In genomic region chrX:2628751-2629315, GRCh38 we compare ENCODE assay signal across 10 cellular contexts.
A peak's percentile ranks its signal among the peaks of the same experiment; 100 is the strongest.
DNase-seq lines count a peak whose midpoint lies in the region; ATAC-seq and TF ChIP-seq lines count a peak whose summit lies in the region.
"Had no signal": no experiment of that assay in that cellular context is flagged by ENCODE, and none has a peak within 500 bp of the region (broad histone marks: within the 10 kb centered on the region; RNA-seq: fewer than 3 reads in every experiment).

No MANE protein-coding gene starts in this region.

- peaks cover 38% of the 10 kb centered on the region for H3K9me3 Mint-ChIP-seq in CD8-positive, alpha-beta T cell
- H3K9me3 Mint-ChIP-seq in activated naive CD8-positive, alpha-beta T cell treated with anti-CD3 and anti-CD28 coated beads for 36 hours = peaks cover 40% of the 10 kb centered on the region
- H3K9me3 Mint-ChIP-seq in naive thymus-derived CD8-positive, alpha-beta T cell = peaks cover 16 to 61% (median 46%) of the 10 kb centered on the region in 9 donors
- H3K9me3 Mint-ChIP-seq in HFFc6 = 0 out of 2 replicates have a peak, but pooled peaks cover 3% of the 10 kb centered on the region

- POLR2A ChIA-PET in CD8-positive, alpha-beta T cell (lab: Charles Lee) = no interaction called here
- POLR2A ChIA-PET in naive thymus-derived CD8-positive, alpha-beta T cell (lab: Charles Lee) = no interaction called here

- intact Hi-C loops in CD8-positive, alpha-beta T cell (cut with DNase I, micrococcal nuclease) = loop anchor here in 1 of 2 experiments (2.0 to 5.0 kb wide), 2 partner anchors 18 to 967 kb away; no protein-coding TSS in a partner anchor
- intact Hi-C loops in mammary epithelial cell (cut with micrococcal nuclease) = no loop called here

- H3K36me3 ChIP-seq in CD8-positive, alpha-beta T cell (ENCODE audit: insufficient read depth, low read length) = no peaks in the 10 kb centered on the region
- H3K36me3 ChIP-seq in Karpas-422 (ENCODE audit: insufficient read depth, low read length) (peaks cover 60% of the 10 kb centered on the region), smooth muscle cell (ENCODE audit: low read depth) (peaks cover 19% of the 10 kb centered on the region), mammary epithelial cell (ENCODE audit: insufficient read depth, low read length) (peaks cover 2% of the 10 kb centered on the region)

- H3K27me3 Mint-ChIP-seq in CD8-positive, alpha-beta T cell (ENCODE audit: low read depth) = no peaks in the 10 kb centered on the region
- H3K27me3 Mint-ChIP-seq in activated naive CD8-positive, alpha-beta T cell treated with anti-CD3 and anti-CD28 coated beads for 36 hours = no peaks in the 10 kb centered on the region
- H3K27me3 Mint-ChIP-seq in naive thymus-derived CD8-positive, alpha-beta T cell = no peaks in the 10 kb centered on the region
- no peaks in the 10 kb centered on the region; the same call in 1 of the 2 replicates for H3K27me3 Mint-ChIP-seq in HFFc6 (ENCODE audit: insufficient read depth)

- no TSS peak for BruUV-seq in mammary epithelial cell (replicated peaks; lab: Mats Ljungman, UMichigan)

- peaks cover 16% of the 10 kb centered on the region for H3K4me1 ChIP-seq in CD8-positive, alpha-beta T cell (ENCODE audit: insufficient read depth, low read length)
- H3K4me1 ChIP-seq in Karpas-422 (ENCODE audit: low read length) (peaks cover 20% of the 10 kb centered on the region), smooth muscle cell (ENCODE audit: low read depth) (no peaks in the 10 kb centered on the region), mammary epithelial cell (ENCODE audit: insufficient read depth, low read length) (no peaks in the 10 kb centered on the region)
- H3K4me1 ChIP-seq: gastrocnemius medialis had no signal

- CTCF ChIA-PET in CD8-positive, alpha-beta T cell (lab: Charles Lee) = no interaction called here
- CTCF ChIA-PET in mammary epithelial cell (lab: Charles Lee; ENCODE audit: low non-redundant PET) = no interaction called here

- H4K20me1 ChIP-seq in Karpas-422 (ENCODE audit: insufficient read depth, low read depth, low read length) = no peaks in the 10 kb centered on the region
- H4K20me1 ChIP-seq in smooth muscle cell (ENCODE audit: low read depth) = no peaks in the 10 kb centered on the region
- no peaks in the 10 kb centered on the region for H4K20me1 ChIP-seq in mammary epithelial cell (ENCODE audit: insufficient read depth, low read length)

- peaks cover 80% of the 10 kb centered on the region for H3K36me3 Mint-ChIP-seq in CD8-positive, alpha-beta T cell
- peaks cover 77% of the 10 kb centered on the region for H3K36me3 Mint-ChIP-seq in activated naive CD8-positive, alpha-beta T cell treated with anti-CD3 and anti-CD28 coated beads for 36 hours
- peaks cover 56 to 71% (median 64%) of the 10 kb centered on the region in 3 donors for H3K36me3 Mint-ChIP-seq in naive thymus-derived CD8-positive, alpha-beta T cell
- peaks cover 73% of the 10 kb centered on the region for H3K36me3 Mint-ChIP-seq in HFFc6 (ENCODE audit: low read depth)

- dilution Hi-C loops in mammary epithelial cell (cut with HindIII; ENCODE audit: low sequenced_read_pairs) = no loop called here

- H3K27ac Mint-ChIP-seq in CD8-positive, alpha-beta T cell = peak overlapping the region; percentile 97
- peak overlapping the region; percentile 89 for H3K27ac Mint-ChIP-seq in activated naive CD8-positive, alpha-beta T cell treated with anti-CD3 and anti-CD28 coated beads for 36 hours
- peak overlapping the region; percentile 89 to 98 (median 97) for H3K27ac Mint-ChIP-seq in naive thymus-derived CD8-positive, alpha-beta T cell
- H3K27ac Mint-ChIP-seq in HFFc6 = no peak overlapping the region

- TF ChIP-seq CTCF in CD8-positive, alpha-beta T cell (IDR thresholded peaks at IDR 0.05) = no peak
- TF ChIP-seq CTCF in smooth muscle cell (IDR thresholded peaks at IDR 0.05; ENCODE audit: borderline replicate concordance, insufficient read depth, poor library complexity, severe bottlenecking) (no peak), mammary epithelial cell (conservative IDR thresholded peaks at IDR 0.05 in 1 of 2, IDR thresholded peaks at IDR 0.05 in 1 of 2; ENCODE audit: extremely low read depth in 1 of 2, insufficient read depth in 1 of 2, low read depth in 1 of 2, low read length in 2 of 2) (no peak), HFFc6 (IDR thresholded peaks at IDR 0.05) (no peak)

- peaks cover 12% of the 10 kb centered on the region for H3K79me2 ChIP-seq in Karpas-422 (ENCODE audit: low read length)
- H3K79me2 ChIP-seq in smooth muscle cell (ENCODE audit: low read depth) = no peaks in the 10 kb centered on the region
- H3K79me2 ChIP-seq in mammary epithelial cell (ENCODE audit: insufficient read depth, low read length) = no peaks in the 10 kb centered on the region

- peak overlapping the region; percentile 68 for H3K4me3 Mint-ChIP-seq in CD8-positive, alpha-beta T cell
- peak overlapping the region; percentile 51 for H3K4me3 Mint-ChIP-seq in activated naive CD8-positive, alpha-beta T cell treated with anti-CD3 and anti-CD28 coated beads for 36 hours
- H3K4me3 Mint-ChIP-seq in naive thymus-derived CD8-positive, alpha-beta T cell = peak overlapping the region in 9 of 10 donors; percentile 41 to 77 (median 66)
- H3K4me3 Mint-ChIP-seq in HFFc6 = no peak overlapping the region

- H3K9me2 ChIP-seq in Karpas-422 (replicated peaks; ENCODE audit: insufficient read depth, low read length) = 0 out of 2 replicates have a peak, but pooled peaks cover 4% of the 10 kb centered on the region

- peak in 2 of 7 experiments; percentile 42 to 54 for DNase-seq in CD8-positive, alpha-beta T cell
- DNase-seq in Karpas-422 = peak; percentile 70
- DNase-seq in activated naive CD8-positive, alpha-beta T cell treated with anti-CD3 and anti-CD28 coated beads for 36 hours = no peak
- peak in 6 of 10 donors; percentile 24 to 69 (median 44) for DNase-seq in naive thymus-derived CD8-positive, alpha-beta T cell
- no peak for DNase-seq in smooth muscle cell (lab: John Stamatoyannopoulos, UW; ENCODE audit: unreplicated experiment)
- DNase-seq in mammary epithelial cell = no peak
- DNase-seq in HFFc6 = no peak
- no peak for DNase-seq in NCI-H524 (lab: John Stamatoyannopoulos, UW)
- DNase-seq: gastrocnemius medialis, NCI-H226 had no signal

- ATAC-seq in CD8-positive, alpha-beta T cell = peak; percentile 47
- peak; percentile 49 to 67 for ATAC-seq in naive thymus-derived CD8-positive, alpha-beta T cell
- ATAC-seq: gastrocnemius medialis had no signal

- peaks cover 13% of the 10 kb centered on the region for H3K9me3 ChIP-seq in CD8-positive, alpha-beta T cell (ENCODE audit: low read length)
- H3K9me3 ChIP-seq in Karpas-422 (ENCODE audit: low read length) (peaks cover 22% of the 10 kb centered on the region), smooth muscle cell (replicated peaks; ENCODE audit: low read depth) (no peaks in the 10 kb centered on the region), mammary epithelial cell (replicated peaks; ENCODE audit: insufficient read depth, low read length) (peaks cover 29% of the 10 kb centered on the region)

- H3K4me2 ChIP-seq in Karpas-422 (ENCODE audit: low read depth, low read length, poor library complexity, severe bottlenecking) (peak overlapping the region; percentile 31), smooth muscle cell (no peak overlapping the region), mammary epithelial cell (ENCODE audit: insufficient read depth, low read depth, low read length) (no peak overlapping the region)

- H3K27ac ChIP-seq in CD8-positive, alpha-beta T cell (ENCODE audit: low read depth, low read length) = peak overlapping the region; percentile 27
- H3K27ac ChIP-seq in Karpas-422 (ENCODE audit: low read length) = peak overlapping the region; percentile 65
- no peak overlapping the region for H3K27ac ChIP-seq in smooth muscle cell (ENCODE audit: low read depth)
- H3K27ac ChIP-seq in mammary epithelial cell (ENCODE audit: insufficient read depth, low read depth, low read length) = no peak overlapping the region

- H3K9ac ChIP-seq in Karpas-422 (ENCODE audit: low read length) = no peak overlapping the region
- no peak overlapping the region for H3K9ac ChIP-seq in smooth muscle cell (ENCODE audit: low read depth)
- H3K9ac ChIP-seq in mammary epithelial cell (ENCODE audit: insufficient read depth, low read length) = no peak overlapping the region

- peak overlapping the region; percentile 2 for H3K4me3 ChIP-seq in CD8-positive, alpha-beta T cell (ENCODE audit: low read depth, low read length)
- peak overlapping the region; percentile 44 for H3K4me3 ChIP-seq in Karpas-422 (ENCODE audit: low read length)
- no peak overlapping the region for H3K4me3 ChIP-seq in smooth muscle cell
- H3K4me3 ChIP-seq in mammary epithelial cell (replicated peaks in 1 of 3; ENCODE audit: insufficient read depth in 1 of 3, low read depth in 2 of 3, low read length in 3 of 3) = no peak overlapping the region

- H3K27me3 ChIP-seq in CD8-positive, alpha-beta T cell (ENCODE audit: insufficient read depth, low read length) = no peaks in the 10 kb centered on the region
- H3K27me3 ChIP-seq in Karpas-422 (ENCODE audit: low read length) = no peaks in the 10 kb centered on the region
- H3K27me3 ChIP-seq in smooth muscle cell (ENCODE audit: low read depth) = no peaks in the 10 kb centered on the region
- no peaks in the 10 kb centered on the region for H3K27me3 ChIP-seq in mammary epithelial cell (ENCODE audit: insufficient read depth, low read length)
- H3K27me3 ChIP-seq: gastrocnemius medialis had no signal

- H3K4me1 Mint-ChIP-seq in CD8-positive, alpha-beta T cell (ENCODE audit: low read depth) = peaks cover 51% of the 10 kb centered on the region
- H3K4me1 Mint-ChIP-seq in activated naive CD8-positive, alpha-beta T cell treated with anti-CD3 and anti-CD28 coated beads for 36 hours = peaks cover 34% of the 10 kb centered on the region
- H3K4me1 Mint-ChIP-seq in naive thymus-derived CD8-positive, alpha-beta T cell = peaks cover 45 to 57% (median 50%) of the 10 kb centered on the region in 4 donors
- H3K4me1 Mint-ChIP-seq in HFFc6 (ENCODE audit: low read depth) = peaks cover 13% of the 10 kb centered on the region

- H2AFZ ChIP-seq in Karpas-422 (ENCODE audit: low read length) = peak overlapping the region; percentile 46
- H2AFZ ChIP-seq in smooth muscle cell (ENCODE audit: low read depth) = no peak overlapping the region
- H2AFZ ChIP-seq in mammary epithelial cell (ENCODE audit: low read depth, low read length) = no peak overlapping the region

- WGBS in smooth muscle cell (ENCODE audit: low lambda C conversion rate) = 86% methylated on average over 2 of the region's 2 CpGs
- 70% methylated on average over 2 of the region's 2 CpGs for WGBS in mammary epithelial cell (ENCODE audit: low coverage, missing lambda C conversion rate)

- in situ Hi-C loops in mammary epithelial cell (cut with MboI; ENCODE audit: low sequenced_read_pairs in 2 of 2) = loop anchor here in 1 of 2 donors (10.0 kb wide), 1 partner anchor 974 kb away; no protein-coding TSS in a partner anchor

- no peaks in the 10 kb centered on the region for H3F3A ChIP-seq in smooth muscle cell (ENCODE audit: low read depth)

Comparison
In these comparisons a context has a peak if more than half of its experiments do, and no peak if none do; other contexts are left out.
1. DNase-seq: peak in Karpas-422 (single experiment) and naive thymus-derived CD8-positive, alpha-beta T cell (6 of 10); none in activated naive CD8-positive, alpha-beta T cell treated with anti-CD3 and anti-CD28 coated beads for 36 hours (single experiment), smooth muscle cell (single experiment), mammary epithelial cell (single experiment), HFFc6 (single experiment) and NCI-H524 (0 of 2).
2. H3K27ac ChIP-seq: peak in CD8-positive, alpha-beta T cell (single experiment) and Karpas-422 (single experiment); none in smooth muscle cell (single experiment) and mammary epithelial cell (single experiment).
3. H3K4me3 ChIP-seq: peak in CD8-positive, alpha-beta T cell (single experiment) and Karpas-422 (single experiment); none in smooth muscle cell (single experiment) and mammary epithelial cell (0 of 3).